In genomic region chr5:69369369-69370121, GRCh38 we compare ENCODE assay signal across 8 cellular contexts. TPM values are rescaled to one million over a fixed set of nuclear protein-coding genes. Genes with fewer than 3 reads are reported as not detected.
DNase-seq lines count a peak whose midpoint lies in the region; ATAC-seq and TF ChIP-seq lines count a peak whose summit lies in the region.

AK6 (minus strand) TSS chr5:69369520; CDS start chr5:69369490, 30 bp downstream.
RAD17 (plus strand) TSS chr5:69369818; CDS start chr5:69372209, 2,391 bp downstream.
TAF9 (minus strand) TSS chr5:69369520; CDS start chr5:69365737, 3,783 bp downstream.

- peak within 1 kb of the TSS; percentile 83 for H3K4me3 ChIP-seq in right cardiac atrium (ENCODE audit: low read length)
- H3K4me3 ChIP-seq in uterus: peak within 1 kb of the TSS; percentile 86 to 88

- ATAC-seq in GM18498 (IDR thresholded peaks at IDR 0.05; ENCODE audit: unreplicated experiment): peak; percentile 93
- ATAC-seq in HG02938 (IDR thresholded peaks at IDR 0.05; ENCODE audit: unreplicated experiment): peak; percentile 92
- peak; percentile 99 for ATAC-seq in right cardiac atrium

- TF ChIP-seq POLR2A in uterus (IDR thresholded peaks at IDR 0.05): peak; percentile 32 to 64

- TF ChIP-seq CTCF in uterus (IDR thresholded peaks at IDR 0.05): peak in 1 of 4 experiments; percentile 4

- no peaks in the 10 kb centered on the region for H3K27me3 ChIP-seq in right cardiac atrium (ENCODE audit: control insufficient read depth, insufficient read depth)
- no peaks in the 10 kb centered on the region for H3K27me3 ChIP-seq in uterus

- H3K27ac ChIP-seq in right cardiac atrium (ENCODE audit: low read length) (peak within 1 kb of the TSS; percentile 86), uterus (peak within 1 kb of the TSS; percentile 96 to 98)

- WGBS in right cardiac atrium: under 1% methylated on average over 63 of the region's 63 CpGs

- H3K4me1 ChIP-seq in right cardiac atrium (ENCODE audit: control insufficient read depth, insufficient read depth, low read length): peaks cover 2% of the 10 kb centered on the region
- H3K4me1 ChIP-seq in uterus: no peaks in the 10 kb centered on the region

- H3K9me3 ChIP-seq in right cardiac atrium (ENCODE audit: control insufficient read depth, low read length): no peaks in the 10 kb centered on the region
- H3K9me3 ChIP-seq in uterus: no peaks in the 10 kb centered on the region

- intact Hi-C loops in right cardiac atrium (cut with DNase I) (no loop called here), uterus (cut with DNase I; ENCODE audit: low total_unique reads) (no loop called here)

- DNase-seq in NCI-H187 (lab: John Stamatoyannopoulos, UW): peak; percentile 88 to 99
- DNase-seq in T-helper 2 cell: peak; percentile 83 to 95 (median 87)
- peak; percentile 77 to 99 (median 93) for DNase-seq in anterior cingulate cortex (lab: John Stamatoyannopoulos, UW)
- peak; percentile 95 to 98 (median 96) for DNase-seq in right cardiac atrium
- peak; percentile 64 for DNase-seq in pulmonary artery endothelial cell (ENCODE audit: low read depth, low spot score)
- DNase-seq in uterus: peak; percentile 91

- no peaks in the 10 kb centered on the region for H3K36me3 ChIP-seq in uterus

RNA-seq across cellular contexts. Expression of gene AK6, which starts in this region (rescaled TPM):
- total RNA-seq in right cardiac atrium (10 to 100 TPM; 29.4 to 38.0 (median 34.1) TPM), pulmonary artery endothelial cell (35.8 and 51.3 TPM in 2 replicates), uterus (10 to 100 TPM; 23.6 to 36.3 (median 28.2) TPM)
- polyA plus RNA-seq in right cardiac atrium: 36.7 TPM

RNA-seq across cellular contexts. Expression of gene RAD17, which starts in this region (rescaled TPM):
- total RNA-seq in right cardiac atrium (10 to 100 TPM; 14.8 to 19.1 (median 18.7) TPM), pulmonary artery endothelial cell (13.4 and 16.6 TPM in 2 replicates), uterus (10 to 100 TPM in 2 of 4 donors, 1 to 10 TPM in 2; 6.1 to 35.1 (median 15.1) TPM)
- 10.3 TPM for polyA plus RNA-seq in right cardiac atrium

RNA-seq across cellular contexts. Expression of gene TAF9, which starts in this region (rescaled TPM):
- total RNA-seq in right cardiac atrium (10 to 100 TPM; 34.9 to 53.6 (median 39.4) TPM), pulmonary artery endothelial cell (117 and 118 TPM in 2 replicates), uterus (10 to 100 TPM; 10.9 to 50.5 (median 32.7) TPM)
- 73.1 TPM for polyA plus RNA-seq in right cardiac atrium

Comparison
In these comparisons a context has a peak if more than half of its experiments do, and no peak if none do; other contexts are left out.
1. Peak in every context shown above with its lines: DNase-seq, ATAC-seq, H3K4me3 ChIP-seq and H3K27ac ChIP-seq.